In the genomic region with DNA sequence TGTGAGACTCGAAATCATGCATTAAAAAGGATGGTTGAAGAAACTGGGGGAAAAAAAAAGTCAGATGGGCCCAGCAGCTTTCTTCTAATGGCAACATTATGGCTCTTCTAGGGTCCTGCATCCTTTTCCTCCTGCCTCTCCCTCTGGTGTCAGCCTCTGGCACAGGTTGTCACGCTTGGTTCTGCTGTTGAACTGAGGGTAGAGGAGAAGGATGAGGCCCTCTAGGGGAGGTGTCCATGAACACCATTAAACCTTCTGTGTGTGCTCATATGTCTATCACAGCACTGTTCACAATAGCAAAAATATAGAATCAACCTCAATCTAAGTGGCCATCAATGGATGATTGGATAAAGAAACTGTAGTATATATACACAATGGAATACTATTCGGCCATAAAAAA, we compare ENCODE assay signal across 1 cellular context.
TF ChIP-seq lines count a peak whose summit lies in the region.

No MANE protein-coding gene starts in this region.

TF ChIP-seq in GM12878, 131 proteins besides CTCF, POLR2A, EP300 and RAD21:
- TF ChIP-seq DPF2 (IDR thresholded peaks at IDR 0.05) (no peak), YBX1 (IDR thresholded peaks at IDR 0.05) (no peak), SUPT20H (IDR thresholded peaks at IDR 0.05; ENCODE audit: borderline replicate concordance, control insufficient read depth, low read depth, low read length) (no peak), BCL11A (IDR thresholded peaks at IDR 0.05; ENCODE audit: low read depth, low read length) (no peak)
- TF ChIP-seq, protein P1, sequence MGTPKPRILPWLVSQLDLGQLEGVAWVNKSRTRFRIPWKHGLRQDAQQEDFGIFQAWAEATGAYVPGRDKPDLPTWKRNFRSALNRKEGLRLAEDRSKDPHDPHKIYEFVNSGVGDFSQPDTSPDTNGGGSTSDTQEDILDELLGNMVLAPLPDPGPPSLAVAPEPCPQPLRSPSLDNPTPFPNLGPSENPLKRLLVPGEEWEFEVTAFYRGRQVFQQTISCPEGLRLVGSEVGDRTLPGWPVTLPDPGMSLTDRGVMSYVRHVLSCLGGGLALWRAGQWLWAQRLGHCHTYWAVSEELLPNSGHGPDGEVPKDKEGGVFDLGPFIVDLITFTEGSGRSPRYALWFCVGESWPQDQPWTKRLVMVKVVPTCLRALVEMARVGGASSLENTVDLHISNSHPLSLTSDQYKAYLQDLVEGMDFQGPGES (IDR thresholded peaks at IDR 0.05), result no peak
